Comparison of ENCODE assay signal across 11 cellular contexts in genomic region chr17:83144421-83145357, GRCh38.
DNase-seq lines count a peak whose midpoint lies in the region; ATAC-seq and TF ChIP-seq lines count a peak whose summit lies in the region.
"Had no signal": no experiment of that assay in that cellular context is flagged by ENCODE, and none has a peak within 500 bp of the region (broad histone marks: within the 10 kb centered on the region; RNA-seq: fewer than 3 reads in every experiment).

No MANE protein-coding gene starts in this region.

- H4K91ac ChIP-seq in neuronal stem cell (ENCODE audit: low read depth, low read length, poor library complexity), result no peak overlapping the region

- no peak overlapping the region for H3K27ac ChIP-seq in neuronal stem cell (replicated peaks; ENCODE audit: low read length)

- H3K14ac ChIP-seq in neuronal stem cell (ENCODE audit: low read length), result peak overlapping the region; percentile 78

- no peak overlapping the region for H2BK5ac ChIP-seq in neuronal stem cell (ENCODE audit: low read length)

- POLR2A ChIA-PET in GM10248 (lab: Yijun Ruan, JAX), result no interaction called here

- H3K23ac ChIP-seq in neuronal stem cell (ENCODE audit: low read depth, low read length, poor library complexity), result no peak overlapping the region

- H3K9me3 ChIP-seq in neuronal stem cell (replicated peaks in 1 of 2; ENCODE audit: control insufficient read depth in 2 of 2, insufficient read depth in 1 of 2, low read depth in 1 of 2, low read length in 2 of 2), result peaks cover 13 to 15% of the 10 kb centered on the region in 2 donors

- no peak for ATAC-seq in stimulated activated naive CD8-positive, alpha-beta T cell treated with anti-CD3 and anti-CD28 coated beads, Interleukin-15, Interleukin-2, amounts not matched to agents 100 U/mL and 50 U/mL, for 24 hours
- no peak for ATAC-seq in GM21447 (IDR thresholded peaks at IDR 0.05; ENCODE audit: unreplicated experiment)
- ATAC-seq: natural killer cell had no signal

- TF ChIP-seq CTCF in GM10248 (IDR thresholded peaks at IDR 0.05; ENCODE audit: control extremely low read depth, extremely low read depth, low read depth, missing control alignments), result no peak

- H3K9ac ChIP-seq in neuronal stem cell (ENCODE audit: low read depth, low read length, poor library complexity), result peak overlapping the region; percentile 15

- H2AK5ac ChIP-seq in neuronal stem cell (ENCODE audit: low read depth, low read length), result no peak overlapping the region

- H3K4me3 ChIP-seq in neuronal stem cell (ENCODE audit: low read length in 2 of 2), result no peak overlapping the region

- no peaks in the 10 kb centered on the region for H3K79me1 ChIP-seq in neuronal stem cell (ENCODE audit: low read depth, low read length)

- no CpG with 5 or more reads among the region's 16 CpGs for WGBS in neuronal stem cell (ENCODE audit: extremely low coverage in 2 of 2, insufficient read length in 2 of 2, insufficient replicate concordance in 1 of 2), 2 donors

- H3K18ac ChIP-seq in neuronal stem cell (ENCODE audit: low read length), result peak overlapping the region; percentile 18

- H3K4me1 ChIP-seq in neuronal stem cell (ENCODE audit: control insufficient read depth in 2 of 2, insufficient read depth in 1 of 2, low read depth in 1 of 2, low read length in 2 of 2), result peaks cover 0 to 4% of the 10 kb centered on the region in 2 donors

- no peak overlapping the region for H2BK15ac ChIP-seq in neuronal stem cell (ENCODE audit: low read length)

- H4K8ac ChIP-seq in neuronal stem cell (ENCODE audit: low read depth, low read length), result no peak overlapping the region

- H3K27me3 ChIP-seq in neuronal stem cell (ENCODE audit: control insufficient read depth in 3 of 3, insufficient read depth in 3 of 3, low read depth in 1 of 3, low read length in 3 of 3), result no peaks in the 10 kb centered on the region

- H3K4me2 ChIP-seq in neuronal stem cell (ENCODE audit: insufficient read depth, low read length, poor library complexity, severe bottlenecking), result no peak overlapping the region

- H3K36me3 ChIP-seq in neuronal stem cell (replicated peaks in 1 of 2; ENCODE audit: control insufficient read depth in 2 of 2, insufficient read depth in 2 of 2, low read length in 2 of 2), result no peaks in the 10 kb centered on the region

- H2BK120ac ChIP-seq in neuronal stem cell (ENCODE audit: low read depth, low read length), result no peak overlapping the region

- CTCF ChIA-PET in GM10248 (lab: Yijun Ruan, JAX), result interaction anchor here (1.5 kb wide), 1 partner anchor 11 kb away, joined by 5 read pairs; no protein-coding TSS in a partner anchor

- no peak overlapping the region for H3K4ac ChIP-seq in neuronal stem cell (ENCODE audit: low read length)

- no peak overlapping the region for H2AFZ ChIP-seq in neuronal stem cell (ENCODE audit: low read length)

- DNase-seq in AG20443 (ENCODE audit: low spot score) (peak; percentile 82), GM10248 (ENCODE audit: extremely low spot score) (peak; percentile 11), fibroblast of gingiva (ENCODE audit: low read depth) (peak; percentile 91), neuronal stem cell (ENCODE audit: low spot score) (no peak), cerebellar nuclear complex (lab: John Stamatoyannopoulos, UW) (no peak)
- no peak for DNase-seq in stimulated activated naive CD8-positive, alpha-beta T cell treated with anti-CD3 and anti-CD28 coated beads, Interleukin-15, Interleukin-2, amounts not matched to agents 100 U/mL and 50 U/mL, for 24 hours
- no peak for DNase-seq in stimulated activated CD4-positive, alpha-beta T cell treated with anti-CD3 and anti-CD28 coated beads, Interleukin-4, amount 100 ng/mL, for 24 hours
- DNase-seq: amniotic stem cell, natural killer cell, small intestine had no signal

- H2BK12ac ChIP-seq in neuronal stem cell (ENCODE audit: low read length), result no peak overlapping the region

Comparison
In these comparisons a context has a peak if more than half of its experiments do, and no peak if none do; other contexts are left out.
1. DNase-seq: peak in AG20443 (single experiment), GM10248 (single experiment) and fibroblast of gingiva (single experiment); none in neuronal stem cell (single experiment), stimulated activated naive CD8-positive, alpha-beta T cell treated with anti-CD3 and anti-CD28 coated beads, Interleukin-15, Interleukin-2, amounts not matched to agents 100 U/mL and 50 U/mL, for 24 hours (single experiment), cerebellar nuclear complex (0 of 2) and stimulated activated CD4-positive, alpha-beta T cell treated with anti-CD3 and anti-CD28 coated beads, Interleukin-4, amount 100 ng/mL, for 24 hours (single experiment).